Comparison of ENCODE assay signal across 8 cellular contexts in genomic region chr15:100438570-100438969, GRCh38.
A peak's percentile ranks its signal among the peaks of the same experiment; 100 is the strongest.
DNase-seq lines count a peak whose midpoint lies in the region; ATAC-seq and TF ChIP-seq lines count a peak whose summit lies in the region.

No MANE protein-coding gene starts in this region.

- ATAC-seq in GM18505 (IDR thresholded peaks at IDR 0.05; ENCODE audit: unreplicated experiment) (peak; percentile 85), HG03521 (IDR thresholded peaks at IDR 0.05; ENCODE audit: unreplicated experiment) (peak; percentile 75), Right ventricle myocardium superior (ENCODE audit: poor library complexity) (peak; percentile 75), HG03095 (IDR thresholded peaks at IDR 0.05; ENCODE audit: unreplicated experiment) (no peak)
- no peak for ATAC-seq in activated CD4-positive, CD25-positive, alpha-beta regulatory T cell treated with anti-CD3 and anti-CD28 coated beads, Interleukin-2, amount 50 U/mL, for 24 hours

- DNase-seq in SHP77 treated with DMSO at 0.1 percent for 48 hours (lab: John Stamatoyannopoulos, UW) (peak; percentile 45), Right ventricle myocardium superior (peak; percentile 88), NCI-H2227 (lab: John Stamatoyannopoulos, UW; ENCODE audit: unreplicated experiment) (no peak)
- peak; percentile 3 for DNase-seq in stimulated activated CD4-positive, alpha-beta T cell treated with anti-CD3 and anti-CD28 coated beads, Interleukin-2, amount 100 ng/mL, for 4 hours (ENCODE audit: low read depth)

- TF ChIP-seq POLR2A in GM18505 (IDR thresholded peaks at IDR 0.05; ENCODE audit: borderline replicate concordance, extremely low read depth, insufficient read depth, insufficient read length), result no peak

- intact Hi-C loops in Right ventricle myocardium superior (cut with DNase I), result no loop called here

Comparison
In these comparisons a context has a peak if more than half of its experiments do, and no peak if none do; other contexts are left out.
1. ATAC-seq: peak in GM18505 (single experiment), HG03521 (single experiment) and Right ventricle myocardium superior (single experiment); none in activated CD4-positive, CD25-positive, alpha-beta regulatory T cell treated with anti-CD3 and anti-CD28 coated beads, Interleukin-2, amount 50 U/mL, for 24 hours (0 of 2) and HG03095 (single experiment).